In the genomic region with DNA sequence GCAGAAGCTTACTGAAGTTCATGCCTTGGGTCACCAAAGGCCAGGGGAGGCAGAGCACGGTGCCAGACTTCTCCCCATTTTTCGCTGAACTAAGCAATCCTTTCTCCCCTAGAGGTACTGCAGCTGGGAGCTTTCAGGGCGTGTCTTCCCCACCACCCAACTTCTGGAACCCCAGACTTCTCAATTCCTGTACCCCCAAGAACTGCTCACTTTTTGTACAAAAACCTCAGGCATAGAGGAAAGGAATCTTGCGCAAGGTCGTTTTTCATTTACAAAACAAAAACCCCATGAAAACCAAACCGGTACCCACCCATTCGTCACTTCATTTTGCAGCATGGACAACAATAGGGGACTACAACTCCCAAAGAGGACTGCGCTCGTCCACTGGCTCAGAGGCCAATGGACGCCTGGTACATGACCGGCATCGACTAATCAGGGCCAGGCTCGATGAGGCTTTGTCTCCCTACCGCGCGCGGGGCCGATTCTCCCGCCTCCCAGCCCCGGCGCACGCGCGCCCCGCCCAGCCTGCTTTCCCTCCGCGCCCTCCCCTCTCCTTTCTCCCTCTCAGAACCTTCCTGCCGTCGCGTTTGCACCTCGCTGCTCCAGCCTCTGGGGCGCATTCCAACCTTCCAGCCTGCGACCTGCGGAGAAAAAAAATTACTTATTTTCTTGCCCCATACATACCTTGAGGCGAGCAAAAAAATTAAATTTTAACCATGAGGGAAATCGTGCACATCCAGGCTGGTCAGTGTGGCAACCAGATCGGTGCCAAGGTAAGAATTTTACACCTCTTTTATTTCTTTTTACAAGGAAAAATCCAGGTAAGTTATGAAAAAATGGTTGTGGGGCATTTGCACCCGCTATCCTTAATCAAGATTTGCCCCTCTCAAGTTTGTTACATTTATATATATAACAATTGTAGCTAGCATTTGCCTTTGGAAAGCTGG, we compare ENCODE assay signal across 8 cellular contexts. TPM values are rescaled to one million over a fixed set of nuclear protein-coding genes. Genes with fewer than 3 reads are reported as not detected.
DNase-seq lines count a peak whose midpoint lies in the region; ATAC-seq, FAIRE-seq and TF ChIP-seq lines count a peak whose summit lies in the region.

TSS of gene TUBB (plus strand) at position 562 of the 947 bp plus-strand sequence. CDS start at position 717, 155 bp downstream.

- 0% methylated on average over 12 of the region's 38 CpGs; no CpG with 5 or more reads in 1 of the 2 experiments for WGBS in IMR-90 (ENCODE audit: extremely low coverage in 2 of 2, insufficient read length in 1 of 2), 2 experiments
- WGBS in mesodermal cell (ENCODE audit: insufficient coverage in 2 of 2), 2 experiments, result 0% methylated on average over 27 to 31 of the region's 38 CpGs

- H2BK15ac ChIP-seq in IMR-90 (ENCODE audit: low read depth, low read length), result peak within 1 kb of the TSS; percentile 83; the same call in 2 of the 3 replicates

- peak within 1 kb of the TSS; percentile 93 for H4K5ac ChIP-seq in IMR-90 (ENCODE audit: low read depth, low read length)

- H3K56ac ChIP-seq in IMR-90 (ENCODE audit: extremely low read depth, insufficient read depth, low read length), result peak within 1 kb of the TSS; percentile 100

- peak within 1 kb of the TSS; percentile 93 to 96 for H4K8ac ChIP-seq in IMR-90 (ENCODE audit: low read depth in 2 of 2, low read length in 2 of 2)

- H3K4me1 ChIP-seq in IMR-90 (ENCODE audit: control insufficient read depth, insufficient read depth, low read length) (peaks cover 4% of the 10 kb centered on the region), OCI-LY7 (ENCODE audit: insufficient read depth, low read length, poor library complexity, severe bottlenecking) (peaks cover 52% of the 10 kb centered on the region), mesodermal cell (ENCODE audit: control insufficient read depth, insufficient read depth, low read length, poor library complexity, severe bottlenecking) (peaks cover 31% of the 10 kb centered on the region)

- peaks cover 18 to 39% of the 10 kb centered on the region in 2 experiments for H3K79me1 ChIP-seq in IMR-90 (ENCODE audit: low read depth in 1 of 2, low read length in 2 of 2)

- H2AFZ ChIP-seq in IMR-90 (replicated peaks; ENCODE audit: low read length, poor library complexity), result peak within 1 kb of the TSS; percentile 51
- no peak within 1 kb of the TSS for H2AFZ ChIP-seq in OCI-LY7 (ENCODE audit: low read length)

- peaks cover 29% of the 10 kb centered on the region for H3K36me3 ChIP-seq in IMR-90 (ENCODE audit: control insufficient read depth, insufficient read depth, low read length)
- H3K36me3 ChIP-seq in OCI-LY7 (ENCODE audit: insufficient read depth, low read length), result peaks cover 55% of the 10 kb centered on the region
- H3K36me3 ChIP-seq in mesodermal cell (ENCODE audit: control insufficient read depth, insufficient read depth, low read length), result peaks cover 51% of the 10 kb centered on the region

- H2AK5ac ChIP-seq in IMR-90 (ENCODE audit: low read depth, low read length), result peak within 1 kb of the TSS; percentile 96

- H3K79me2 ChIP-seq in OCI-LY7 (ENCODE audit: insufficient read depth, low read depth, low read length), result peaks cover 86% of the 10 kb centered on the region

- peak within 1 kb of the TSS; percentile 85 for H3K23ac ChIP-seq in IMR-90 (ENCODE audit: low read depth, low read length)

- BruUV-seq in IMR-90 (replicated peaks; lab: Mats Ljungman, UMichigan) (no TSS peak), OCI-LY7 (replicated peaks; lab: Mats Ljungman, UMichigan) (TSS peak; percentile 42)

- intact Hi-C loops in IMR-90 (cut with micrococcal nuclease), result loop anchor here (2.0 kb wide), 1 partner anchor 103 kb away; the partner anchor contains the start of genes MRPS18B and PPP1R10
- intact Hi-C loops in OCI-LY7 (cut with micrococcal nuclease; ENCODE audit: unreplicated experiment), result loop anchor here (1.0 to 5.0 kb wide), 2 partner anchors 73 to 163 kb away; partner anchors contain the start of genes C6orf136, GNL1 and PRR3

- POLR2A ChIA-PET in IMR-90 (lab: Charles Lee; ENCODE audit: unreplicated experiment) (interaction anchor here (0.6 to 1.3 kb wide), 3 partner anchors 37 to 1357 kb away, joined by 4 to 6 read pairs (median 6); no protein-coding TSS in a partner anchor), OCI-LY7 (lab: Charles Lee) (interaction anchor here (0.6 to 6.0 kb wide), 8 partner anchors 11 to 149 kb away, joined by 3 to 71 read pairs (median 6); partner anchors contain the start of genes ABCF1 and NRM)

- H2BK120ac ChIP-seq in IMR-90 (ENCODE audit: low read depth, low read length), result peak within 1 kb of the TSS; percentile 88

- peak within 1 kb of the TSS; percentile 65 for H3K18ac ChIP-seq in IMR-90 (ENCODE audit: low read depth, low read length)

- DNase-seq in COLO668 (lab: John Stamatoyannopoulos, UW; ENCODE audit: unreplicated experiment) (peak; percentile 94), IMR-90 (peak; percentile 97), OCI-LY7 (ENCODE audit: low spot score) (peak; percentile 98)
- peak; percentile 96 for DNase-seq in activated CD8-positive, alpha-beta memory T cell treated with anti-CD3 and anti-CD28 coated beads, Interleukin-2, amount 50 U/mL, for 48 hours
- DNase-seq in stimulated activated CD8-positive, alpha-beta memory T cell treated with anti-CD3 and anti-CD28 coated beads, Interleukin-15, amount 100 ng/mL, for 24 hours (ENCODE audit: low read depth), result peak; percentile 82

- in situ Hi-C loops in IMR-90 (cut with MboI; ENCODE audit: low sequenced_read_pairs), result loop anchor here (5.0 kb wide), 1 partner anchor 38 kb away; no protein-coding TSS in a partner anchor

- peak within 1 kb of the TSS; percentile 68 for H3K4me3 ChIP-seq in IMR-90 (ENCODE audit: insufficient read depth, low read depth, low read length)
- peak within 1 kb of the TSS; percentile 91 for H3K4me3 ChIP-seq in OCI-LY7 (ENCODE audit: low read depth, low read length, poor library complexity, severe bottlenecking)
- peak within 1 kb of the TSS; percentile 93 for H3K4me3 ChIP-seq in mesodermal cell (ENCODE audit: extremely low read depth, insufficient read depth, low read length, poor library complexity, severe bottlenecking)

- H3K14ac ChIP-seq in IMR-90 (replicated peaks; ENCODE audit: low read depth, low read length), result peak within 1 kb of the TSS; percentile 98

- H3K4me2 ChIP-seq in IMR-90 (ENCODE audit: low read depth, low read length) (peak within 1 kb of the TSS; percentile 95), OCI-LY7 (ENCODE audit: low read length) (peak within 1 kb of the TSS; percentile 98)

- no peaks in the 10 kb centered on the region for H3K27me3 ChIP-seq in IMR-90 (ENCODE audit: control insufficient read depth, insufficient read depth, low read length)

- H2AK9ac ChIP-seq in IMR-90 (replicated peaks; ENCODE audit: low read depth, low read length, poor library complexity), result peak within 1 kb of the TSS; percentile 99

- TF ChIP-seq RAD21 in IMR-90 (IDR thresholded peaks at IDR 0.05; ENCODE audit: low read length), result no peak

- dilution Hi-C loops in IMR-90 (cut with HindIII; ENCODE audit: low sequenced_read_pairs, unreplicated experiment), result no loop called here

- TF ChIP-seq CTCF in IMR-90 (conservative IDR thresholded peaks at IDR 0.05; ENCODE audit: low read depth, low read length) (no peak), OCI-LY7 (conservative IDR thresholded peaks at IDR 0.05; ENCODE audit: low read length) (no peak; the same call in 1 of the 2 replicates)

- H2BK5ac ChIP-seq in IMR-90 (ENCODE audit: low read depth, low read length, poor library complexity, severe bottlenecking), result peak within 1 kb of the TSS; percentile 91

- peak within 1 kb of the TSS; percentile 97 for H3K9ac ChIP-seq in IMR-90 (ENCODE audit: low read depth, low read length)

- no peaks in the 10 kb centered on the region for H3K9me3 ChIP-seq in IMR-90 (ENCODE audit: control insufficient read depth, insufficient read depth, low read length)
- H3K9me3 ChIP-seq in OCI-LY7 (ENCODE audit: low read length), result no peaks in the 10 kb centered on the region
- H3K9me3 ChIP-seq in mesodermal cell (ENCODE audit: control insufficient read depth, low read length), result no peaks in the 10 kb centered on the region

- H3K27ac ChIP-seq in IMR-90 (ENCODE audit: insufficient read depth, low read length) (peak within 1 kb of the TSS; percentile 98), OCI-LY7 (ENCODE audit: low read depth, low read length, poor library complexity, severe bottlenecking) (peak within 1 kb of the TSS; percentile 97), mesodermal cell (ENCODE audit: low read depth, low read length, severe bottlenecking) (peak within 1 kb of the TSS; percentile 97)

- H3K4ac ChIP-seq in IMR-90 (ENCODE audit: low read depth, low read length), result peak within 1 kb of the TSS; percentile 97

- peak within 1 kb of the TSS; percentile 65 for H2BK20ac ChIP-seq in IMR-90 (ENCODE audit: low read depth, low read length)

- peak within 1 kb of the TSS; percentile 97 for H4K91ac ChIP-seq in IMR-90 (ENCODE audit: insufficient read depth, low read depth, low read length)

- peaks cover 5% of the 10 kb centered on the region for H3K9me1 ChIP-seq in IMR-90 (ENCODE audit: insufficient read depth, low read length)

- CTCF ChIA-PET in IMR-90 (lab: Yijun Ruan, JAX), result interaction anchor here (0.6 kb wide), 1 partner anchor 88 kb away, joined by 7 read pairs; no protein-coding TSS in a partner anchor
- CTCF ChIA-PET in OCI-LY7 (lab: Charles Lee; ENCODE audit: unreplicated experiment), result interaction anchor here (0.6 kb wide), 1 partner anchor 31 kb away, joined by 3 read pairs; no protein-coding TSS in a partner anchor

- H4K20me1 ChIP-seq in IMR-90 (ENCODE audit: insufficient read depth, low read length), result peaks cover 37% of the 10 kb centered on the region
- H4K20me1 ChIP-seq in OCI-LY7 (ENCODE audit: insufficient read depth, low read length), result peaks cover 26% of the 10 kb centered on the region

- ATAC-seq in GM21367 (IDR thresholded peaks at IDR 0.05; ENCODE audit: unreplicated experiment), result peak; percentile 39
- ATAC-seq in IMR-90 (ENCODE audit: low read depth), result peak; percentile 71

- no peaks in the 10 kb centered on the region for H3K9me2 ChIP-seq in OCI-LY7 (ENCODE audit: insufficient read depth, low read length)

- peak; percentile 95 for TF ChIP-seq POLR2A in IMR-90 (IDR thresholded peaks at IDR 0.05; ENCODE audit: low read depth, low read length)

- peak; percentile 72 for FAIRE-seq in endometrium (lab: Jason Lieb, UNC)

TF ChIP-seq in IMR-90, 13 proteins besides CTCF, POLR2A, EP300 and RAD21 (continues in another document):
- peak; percentile 91 for TF ChIP-seq MAZ (IDR thresholded peaks at IDR 0.05; ENCODE audit: borderline replicate concordance, low read depth, low read length)
- no peak for TF ChIP-seq SMC3 (IDR thresholded peaks at IDR 0.05; ENCODE audit: low read depth, low read length)
- TF ChIP-seq NFE2L2 (IDR thresholded peaks at IDR 0.05; ENCODE audit: low read depth, low read length), result no peak
- TF ChIP-seq BHLHE40 (IDR thresholded peaks at IDR 0.05; ENCODE audit: low read depth, low read length), result peak; percentile 32; the same call in 1 of the 2 replicates

RNA-seq across cellular contexts. Expression of gene TUBB, which starts in this region (rescaled TPM):
- total RNA-seq in IMR-90 (2012; rRNA removed), result 1,207 and 1,401 TPM in 2 replicates
- polyA plus RNA-seq in IMR-90 (2012; rRNA removed), result 2,004 and 2,008 TPM in 2 replicates
- polyA plus RNA-seq in IMR-90 (2012; cell fraction: cytosol; rRNA removed), result 811 and 1,574 TPM in 2 replicates
- 419 and 725 TPM in 2 replicates for polyA plus RNA-seq in IMR-90 (2012; cell fraction: nucleus; rRNA removed; ENCODE audit: low replicate concordance)
- 1,287 and 1,346 TPM in 2 replicates for total RNA-seq in OCI-LY7 (2014; rRNA removed; shearing (Covaris generic))
- 1,244 and 1,350 TPM in 2 replicates for total RNA-seq in OCI-LY7 (2022)
- polyA plus RNA-seq in mesodermal cell (2013, experiment 1 of 2), result 1,638 TPM
- polyA plus RNA-seq in mesodermal cell (2013, experiment 2 of 2), result 1,486 TPM

Comparison
In these comparisons a context has a peak if more than half of its experiments do, and no peak if none do; other contexts are left out.
1. Peak in every context shown above with its lines: DNase-seq, ATAC-seq, H3K4me3 ChIP-seq and H3K27ac ChIP-seq.